1 cellular context compared by ENCODE assay signal in the genomic region with DNA sequence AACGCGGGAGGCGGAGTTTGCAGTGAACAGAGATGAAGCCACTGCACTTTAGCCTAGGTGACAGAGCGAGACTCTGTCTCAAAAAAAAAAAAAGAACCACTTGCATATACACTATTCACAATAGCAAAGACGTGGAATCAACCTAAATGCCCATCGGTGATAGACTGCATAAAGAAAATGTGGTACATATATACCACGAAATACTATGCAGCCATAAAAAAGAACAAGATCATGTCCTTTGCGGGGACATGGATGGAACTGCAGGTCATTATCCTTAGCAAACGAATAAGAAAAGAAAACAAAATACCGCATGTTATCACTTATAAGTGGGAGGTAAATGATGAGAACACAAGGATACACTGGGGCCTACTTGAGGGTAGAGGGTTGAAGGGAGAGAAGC.
TF ChIP-seq lines count a peak whose summit lies in the region.

No MANE protein-coding gene starts in this region.

TF ChIP-seq in A549, 52 proteins besides CTCF, POLR2A, EP300 and RAD21 (continued from another document):
- TF ChIP-seq, protein P1, sequence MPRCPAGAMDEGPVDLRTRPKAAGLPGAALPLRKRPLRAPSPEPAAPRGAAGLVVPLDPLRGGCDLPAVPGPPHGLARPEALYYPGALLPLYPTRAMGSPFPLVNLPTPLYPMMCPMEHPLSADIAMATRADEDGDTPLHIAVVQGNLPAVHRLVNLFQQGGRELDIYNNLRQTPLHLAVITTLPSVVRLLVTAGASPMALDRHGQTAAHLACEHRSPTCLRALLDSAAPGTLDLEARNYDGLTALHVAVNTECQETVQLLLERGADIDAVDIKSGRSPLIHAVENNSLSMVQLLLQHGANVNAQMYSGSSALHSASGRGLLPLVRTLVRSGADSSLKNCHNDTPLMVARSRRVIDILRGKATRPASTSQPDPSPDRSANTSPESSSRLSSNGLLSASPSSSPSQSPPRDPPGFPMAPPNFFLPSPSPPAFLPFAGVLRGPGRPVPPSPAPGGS (IDR thresholded peaks at IDR 0.05), result no peak
- TF ChIP-seq ZNF302 (CRISPR knock-in tag; IDR thresholded peaks at IDR 0.05) (no peak), EHMT2 (IDR thresholded peaks at IDR 0.05; ENCODE audit: low read depth) (no peak), NPAS2 (CRISPR knock-in tag; IDR thresholded peaks at IDR 0.05; ENCODE audit: borderline replicate concordance) (no peak), GATA3 (IDR thresholded peaks at IDR 0.05; ENCODE audit: borderline replicate concordance) (no peak), HOXB13 (CRISPR knock-in tag; IDR thresholded peaks at IDR 0.05; ENCODE audit: low read depth) (no peak)
- TF ChIP-seq, protein P2, sequence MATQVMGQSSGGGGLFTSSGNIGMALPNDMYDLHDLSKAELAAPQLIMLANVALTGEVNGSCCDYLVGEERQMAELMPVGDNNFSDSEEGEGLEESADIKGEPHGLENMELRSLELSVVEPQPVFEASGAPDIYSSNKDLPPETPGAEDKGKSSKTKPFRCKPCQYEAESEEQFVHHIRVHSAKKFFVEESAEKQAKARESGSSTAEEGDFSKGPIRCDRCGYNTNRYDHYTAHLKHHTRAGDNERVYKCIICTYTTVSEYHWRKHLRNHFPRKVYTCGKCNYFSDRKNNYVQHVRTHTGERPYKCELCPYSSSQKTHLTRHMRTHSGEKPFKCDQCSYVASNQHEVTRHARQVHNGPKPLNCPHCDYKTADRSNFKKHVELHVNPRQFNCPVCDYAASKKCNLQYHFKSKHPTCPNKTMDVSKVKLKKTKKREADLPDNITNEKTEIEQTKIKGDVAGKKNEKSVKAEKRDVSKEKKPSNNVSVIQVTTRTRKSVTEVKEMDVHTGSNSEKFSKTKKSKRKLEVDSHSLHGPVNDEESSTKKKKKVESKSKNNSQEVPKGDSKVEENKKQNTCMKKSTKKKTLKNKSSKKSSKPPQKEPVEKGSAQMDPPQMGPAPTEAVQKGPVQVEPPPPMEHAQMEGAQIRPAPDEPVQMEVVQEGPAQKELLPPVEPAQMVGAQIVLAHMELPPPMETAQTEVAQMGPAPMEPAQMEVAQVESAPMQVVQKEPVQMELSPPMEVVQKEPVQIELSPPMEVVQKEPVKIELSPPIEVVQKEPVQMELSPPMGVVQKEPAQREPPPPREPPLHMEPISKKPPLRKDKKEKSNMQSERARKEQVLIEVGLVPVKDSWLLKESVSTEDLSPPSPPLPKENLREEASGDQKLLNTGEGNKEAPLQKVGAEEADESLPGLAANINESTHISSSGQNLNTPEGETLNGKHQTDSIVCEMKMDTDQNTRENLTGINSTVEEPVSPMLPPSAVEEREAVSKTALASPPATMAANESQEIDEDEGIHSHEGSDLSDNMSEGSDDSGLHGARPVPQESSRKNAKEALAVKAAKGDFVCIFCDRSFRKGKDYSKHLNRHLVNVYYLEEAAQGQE (IDR thresholded peaks at IDR 0.05), result no peak
